ENCODE assay signal across 9 cellular contexts in the genomic region with DNA sequence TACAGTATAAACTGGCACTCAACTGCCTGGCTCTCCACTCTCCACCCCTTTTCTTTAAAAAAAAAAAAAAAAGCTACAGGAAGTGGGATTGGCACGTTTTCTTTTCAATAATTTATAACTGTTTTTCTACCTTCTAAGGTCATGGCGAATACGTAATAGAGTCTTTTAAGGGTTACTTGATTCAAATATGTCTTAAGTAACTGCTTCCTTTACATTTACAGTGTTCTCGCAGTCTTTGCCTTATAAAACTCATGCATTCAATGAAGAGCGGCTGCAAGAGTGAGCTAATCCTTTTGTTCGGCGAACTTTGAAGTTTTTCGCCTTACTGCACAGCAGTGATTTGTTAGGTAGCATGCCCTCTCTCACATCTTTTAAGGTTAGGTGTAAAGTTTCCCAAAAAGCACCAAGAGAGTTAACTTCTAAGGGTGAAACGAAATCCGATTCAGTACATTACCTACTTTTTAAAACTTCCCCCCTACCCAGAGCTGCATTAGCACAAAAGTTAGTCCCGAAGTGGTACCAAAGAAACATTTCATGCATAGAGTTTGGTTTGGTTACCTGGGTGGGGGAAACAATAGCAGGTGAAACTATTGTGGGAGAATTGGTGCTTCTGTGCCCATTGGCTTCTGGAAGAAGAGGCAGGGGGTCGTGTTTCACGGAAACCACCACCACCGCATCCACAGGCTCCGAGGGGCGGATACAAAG. TPM values are rescaled to one million over a fixed set of nuclear protein-coding genes. Genes with fewer than 3 reads are reported as not detected.
DNase-seq lines count a peak whose midpoint lies in the region; TF ChIP-seq lines count a peak whose summit lies in the region.
"Had no signal": no experiment of that assay in that cellular context is flagged by ENCODE, and none has a peak within 500 bp of the region (broad histone marks: within the 10 kb centered on the region; RNA-seq: fewer than 3 reads in every experiment).

No MANE protein-coding gene starts in this region.

- no TSS peak for BruUV-seq in mammary epithelial cell (replicated peaks; lab: Mats Ljungman, UMichigan)

- H3K79me1 ChIP-seq in mesendoderm (ENCODE audit: low read length), result no peaks in the 10 kb centered on the region

- H3K36me3 ChIP-seq in BE2C (no peaks in the 10 kb centered on the region), HUES48 (ENCODE audit: control insufficient read depth, insufficient read depth, low read length) (no peaks in the 10 kb centered on the region), mammary epithelial cell (ENCODE audit: insufficient read depth, low read length) (peaks cover 6% of the 10 kb centered on the region), mesendoderm (ENCODE audit: control insufficient read depth, insufficient read depth, low read length) (no peaks in the 10 kb centered on the region)

- H3K79me2 ChIP-seq in mammary epithelial cell (ENCODE audit: insufficient read depth, low read length), result peaks cover 78% of the 10 kb centered on the region
- no peaks in the 10 kb centered on the region for H3K79me2 ChIP-seq in mesendoderm (ENCODE audit: control insufficient read depth, insufficient read depth, low read length)

- H2AK5ac ChIP-seq in mesendoderm (ENCODE audit: low read length), result no peak overlapping the region

- H3K4ac ChIP-seq in mesendoderm (ENCODE audit: low read depth, low read length), result no peak overlapping the region

- intact Hi-C loops in mammary epithelial cell (cut with micrococcal nuclease), result loop anchor here (2.0 to 5.0 kb wide), 6 partner anchors 66 to 456 kb away; no protein-coding TSS in a partner anchor

- no peak overlapping the region for H2BK120ac ChIP-seq in mesendoderm (ENCODE audit: low read depth, low read length)

- H4K5ac ChIP-seq in mesendoderm (ENCODE audit: low read length), result no peak overlapping the region

- no peak overlapping the region for H2BK15ac ChIP-seq in mesendoderm (replicated peaks; ENCODE audit: low read depth)

- TF ChIP-seq CTCF in BE2C (IDR thresholded peaks at IDR 0.05; ENCODE audit: low read depth, low read length), result no peak
- TF ChIP-seq CTCF in mammary epithelial cell (conservative IDR thresholded peaks at IDR 0.05 in 1 of 2, IDR thresholded peaks at IDR 0.05 in 1 of 2; ENCODE audit: extremely low read depth in 1 of 2, insufficient read depth in 1 of 2, low read depth in 1 of 2, low read length in 2 of 2), result no peak

- H3K27me3 ChIP-seq in BE2C (no peaks in the 10 kb centered on the region), HUES48 (ENCODE audit: control insufficient read depth, insufficient read depth, low read length) (peaks cover 54% of the 10 kb centered on the region), mammary epithelial cell (ENCODE audit: insufficient read depth, low read length) (no peaks in the 10 kb centered on the region), mesendoderm (ENCODE audit: insufficient read depth, low read length, poor library complexity) (peaks cover 21% of the 10 kb centered on the region)

- H3K23ac ChIP-seq in mesendoderm (ENCODE audit: low read length), result no peak overlapping the region

- dilution Hi-C loops in mammary epithelial cell (cut with HindIII; ENCODE audit: low sequenced_read_pairs), result no loop called here

- WGBS in mammary epithelial cell (ENCODE audit: low coverage, missing lambda C conversion rate), result 5% methylated on average over 13 of the region's 16 CpGs
- no CpG with 5 or more reads among the region's 16 CpGs for WGBS in mesendoderm (ENCODE audit: extremely low coverage, insufficient coverage, low lambda C conversion rate)

- H3K27ac ChIP-seq in HUES48 (ENCODE audit: low read depth, low read length) (no peak overlapping the region), mammary epithelial cell (ENCODE audit: insufficient read depth, low read depth, low read length) (peak overlapping the region; percentile 68), mesendoderm (ENCODE audit: low read depth, low read length) (no peak overlapping the region)

- no peak overlapping the region for H4K8ac ChIP-seq in mesendoderm (ENCODE audit: low read depth, low read length)

- no peak overlapping the region for H3K9ac ChIP-seq in HUES48 (ENCODE audit: low read depth, low read length)
- peak overlapping the region; percentile 76 for H3K9ac ChIP-seq in mammary epithelial cell (ENCODE audit: insufficient read depth, low read length)
- no peak overlapping the region for H3K9ac ChIP-seq in mesendoderm (ENCODE audit: low read length)

- H3K4me1 ChIP-seq in BE2C, result no peaks in the 10 kb centered on the region
- peaks cover 23% of the 10 kb centered on the region for H3K4me1 ChIP-seq in HUES48 (ENCODE audit: control insufficient read depth, insufficient read depth, low read length)
- peaks cover 36% of the 10 kb centered on the region for H3K4me1 ChIP-seq in mammary epithelial cell (ENCODE audit: insufficient read depth, low read length)
- peaks cover 6% of the 10 kb centered on the region for H3K4me1 ChIP-seq in mesendoderm (ENCODE audit: control insufficient read depth, low read depth, low read length)

- in situ Hi-C loops in mammary epithelial cell (cut with MboI; ENCODE audit: low sequenced_read_pairs in 2 of 2), result loop anchor here in 1 of 2 donors (10.0 kb wide), 1 partner anchor 62 kb away; no protein-coding TSS in a partner anchor
- in situ Hi-C loops in G401 (cut with HindIII; ENCODE audit: low sequenced_read_pairs), result no loop called here

- peak overlapping the region; percentile 2 for H2AFZ ChIP-seq in mammary epithelial cell (ENCODE audit: low read depth, low read length)

- DNase-seq in BE2C (no peak), mammary epithelial cell (peak; percentile 60), mesendoderm (no peak), NCI-H446 (lab: John Stamatoyannopoulos, UW) (no peak), SHP77 (lab: John Stamatoyannopoulos, UW) (no peak), SHP77 treated with DMSO at 0.1 percent for 48 hours (lab: John Stamatoyannopoulos, UW) (no peak), G401 (ENCODE audit: low spot score) (no peak)
- DNase-seq: NCI-H2171 had no signal

- H3K9me3 ChIP-seq in BE2C (no peaks in the 10 kb centered on the region), HUES48 (ENCODE audit: control insufficient read depth, insufficient read depth, low read length) (no peaks in the 10 kb centered on the region), mammary epithelial cell (replicated peaks; ENCODE audit: insufficient read depth, low read length) (no peaks in the 10 kb centered on the region)

- H4K20me1 ChIP-seq in mammary epithelial cell (ENCODE audit: insufficient read depth, low read length), result no peaks in the 10 kb centered on the region

- no peak overlapping the region for H3K18ac ChIP-seq in mesendoderm (ENCODE audit: low read length)

- no peak overlapping the region for H3K56ac ChIP-seq in mesendoderm (ENCODE audit: low read length)

- H3K4me2 ChIP-seq in mammary epithelial cell (ENCODE audit: insufficient read depth, low read depth, low read length) (peak overlapping the region; percentile 99), mesendoderm (ENCODE audit: low read length) (peak overlapping the region; percentile 34)

- H2BK5ac ChIP-seq in mesendoderm (ENCODE audit: low read length), result no peak overlapping the region

- CTCF ChIA-PET in mammary epithelial cell (lab: Charles Lee; ENCODE audit: low non-redundant PET), result interaction anchor here (0.5 to 0.8 kb wide), 5 partner anchors 73 to 417 kb away, joined by 3 to 6 read pairs (median 5); no protein-coding TSS in a partner anchor

- H3K4me3 ChIP-seq in BE2C (ENCODE audit: low read depth, low read length) (peak overlapping the region; percentile 44), HUES48 (ENCODE audit: low read depth, low read length) (peak overlapping the region; percentile 72), mammary epithelial cell (replicated peaks in 1 of 3; ENCODE audit: insufficient read depth in 1 of 3, low read depth in 2 of 3, low read length in 3 of 3) (peak overlapping the region; percentile 89 to 95 (median 89)), mesendoderm (ENCODE audit: low read length) (no peak overlapping the region)

RNA-seq across cellular contexts. Expression of gene KCTD1, which starts 2.0 kb away (rescaled TPM):
- 17.7 TPM for polyA plus RNA-seq in BE2C (2012; ENCODE audit: insufficient read depth, insufficient read length, low read depth)
- total RNA-seq in mammary epithelial cell, result 10 to 100 TPM; 35.3 to 64.6 TPM
- polyA plus RNA-seq in mammary epithelial cell, result 62.2 TPM
- polyA minus RNA-seq in mammary epithelial cell, result 97.8 TPM
- polyA plus RNA-seq in mesendoderm (2013, experiment 1 of 2), result 6.5 TPM
- 6.1 TPM for polyA plus RNA-seq in mesendoderm (2013, experiment 2 of 2)
- 11.5 and 26.0 TPM in 2 replicates for total RNA-seq in G401 (2014; rRNA removed; shearing (Covaris generic))
